ENCODE assay signal across 8 cellular contexts in the genomic region with DNA sequence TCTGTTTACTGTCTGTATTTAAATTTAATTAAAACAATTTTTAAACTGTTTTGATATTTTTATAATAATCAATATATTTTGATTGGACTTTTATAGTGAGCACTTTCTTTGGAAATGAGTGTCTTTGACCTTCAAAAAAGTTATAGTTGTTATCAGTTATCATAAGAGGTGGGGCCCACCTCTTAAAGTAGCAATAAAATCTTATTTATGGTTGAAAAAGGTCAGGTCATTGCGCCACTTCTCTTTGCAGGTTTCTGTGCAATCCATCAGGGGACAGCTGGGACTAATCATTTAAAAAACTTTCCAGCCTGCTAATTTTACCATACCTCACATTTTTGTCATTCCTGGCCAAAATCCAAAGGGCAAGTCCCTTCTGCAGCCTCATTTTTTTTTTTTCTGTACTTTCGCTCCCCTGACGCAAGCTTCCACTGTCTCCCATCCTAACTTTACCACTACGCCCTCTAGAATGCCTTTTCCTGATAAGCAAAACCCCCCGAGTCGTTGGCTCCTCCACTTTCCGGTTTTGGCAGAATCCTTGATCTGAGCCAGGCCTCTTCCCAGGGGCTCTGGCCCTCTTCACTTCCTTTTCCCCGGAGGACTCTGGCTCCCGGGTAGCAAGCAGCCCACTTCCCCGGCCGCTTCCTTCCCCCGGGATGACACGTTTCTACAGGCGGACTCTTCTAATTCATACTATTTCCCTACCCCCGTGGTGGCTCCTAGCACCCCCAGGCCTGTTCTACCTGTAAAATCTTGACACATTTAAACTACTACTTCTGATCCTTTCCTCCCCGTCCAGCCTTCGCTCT. TPM values are rescaled to one million over a fixed set of nuclear protein-coding genes. Genes with fewer than 3 reads are reported as not detected.
DNase-seq lines count a peak whose midpoint lies in the region; TF ChIP-seq lines count a peak whose summit lies in the region.

No MANE protein-coding gene starts in this region.

- H3K9ac ChIP-seq in HUES6 (ENCODE audit: low read length): peak overlapping the region; percentile 75
- peak overlapping the region; percentile 98 to 99 for H3K9ac ChIP-seq in duodenal mucosa (ENCODE audit: low read depth in 1 of 2, low read length in 2 of 2)

- WGBS in lower leg skin, 2 donors: 5 to 6% methylated on average over 17 of the region's 17 CpGs
- 4% methylated on average over 17 of the region's 17 CpGs for WGBS in suprapubic skin

- H3K27me3 ChIP-seq in HUES6 (ENCODE audit: control insufficient read depth, insufficient read depth, low read length): no peaks in the 10 kb centered on the region
- H3K27me3 ChIP-seq in duodenal mucosa (ENCODE audit: control insufficient read depth in 1 of 2, insufficient read depth in 2 of 2, low read length in 2 of 2): no peaks in the 10 kb centered on the region
- H3K27me3 ChIP-seq in suprapubic skin: no peaks in the 10 kb centered on the region

- H3K36me3 ChIP-seq in HUES6 (ENCODE audit: control insufficient read depth, insufficient read depth, low read length): peaks cover 5% of the 10 kb centered on the region; the same call in 1 of the 2 replicates
- no peaks in the 10 kb centered on the region for H3K36me3 ChIP-seq in duodenal mucosa (ENCODE audit: control insufficient read depth in 1 of 2, insufficient read depth in 2 of 2, low read length in 2 of 2)
- no peaks in the 10 kb centered on the region for H3K36me3 ChIP-seq in suprapubic skin

- peak overlapping the region; percentile 85 for H3K4me3 Mint-ChIP-seq in activated naive CD4-positive, alpha-beta T cell treated with anti-CD3 and anti-CD28 coated beads, Interleukin-2, amount 10 ng/mL, durations not matched to agents 7 days and 5 days

- TF ChIP-seq EP300 in suprapubic skin (IDR thresholded peaks at IDR 0.05): no peak

- CTCF ChIA-PET in activated naive CD4-positive, alpha-beta T cell treated with anti-CD3 and anti-CD28 coated beads, Interleukin-2, amount 10 ng/mL, durations not matched to agents 7 days and 5 days (lab: Charles Lee): no interaction called here

- H3K9me3 ChIP-seq in HUES6 (ENCODE audit: control insufficient read depth, insufficient read depth, low read depth, low read length): peaks cover 3% of the 10 kb centered on the region; the same call in 1 of the 2 replicates
- no peaks in the 10 kb centered on the region for H3K9me3 ChIP-seq in duodenal mucosa (ENCODE audit: control insufficient read depth in 1 of 2, low read length in 2 of 2)
- no peaks in the 10 kb centered on the region for H3K9me3 ChIP-seq in suprapubic skin

- H3K27ac ChIP-seq in HUES6 (ENCODE audit: low read depth, low read length) (peak overlapping the region; percentile 11; the same call in 1 of the 2 replicates), duodenal mucosa (ENCODE audit: low read depth, low read length) (peak overlapping the region; percentile 97), suprapubic skin (peak overlapping the region; percentile 97)

- in situ Hi-C loops in SK-MEL-5 (cut with HindIII; ENCODE audit: low pct_unique_long_range_greater_than_20kb, low sequenced_read_pairs): no loop called here

- peak overlapping the region; percentile 97 for H3K27ac Mint-ChIP-seq in activated naive CD4-positive, alpha-beta T cell treated with anti-CD3 and anti-CD28 coated beads, Interleukin-2, amount 10 ng/mL, durations not matched to agents 7 days and 5 days

- TF ChIP-seq POLR2A in lower leg skin (IDR thresholded peaks at IDR 0.05) (no peak), suprapubic skin (IDR thresholded peaks at IDR 0.05) (no peak)

- DNase-seq in activated naive CD4-positive, alpha-beta T cell treated with anti-CD3 and anti-CD28 coated beads, Interleukin-2, amount 10 ng/mL, durations not matched to agents 7 days and 5 days: no peak
- no peak for DNase-seq in activated naive CD4-positive, alpha-beta T cell treated with anti-CD3 and anti-CD28 coated beads, Interleukin-2, amount 50 U/mL, for 16 hours
- DNase-seq in SK-MEL-5 (ENCODE audit: low read depth, low spot score): peak; percentile 41
- DNase-seq in lower leg skin (ENCODE audit: low spot score in 2 of 2): no peak
- peak in 1 of 2 donors; percentile 74 for DNase-seq in suprapubic skin (ENCODE audit: low spot score in 2 of 2)
- no peak for DNase-seq in HT-29 (ENCODE audit: low spot score)

- peaks cover 17% of the 10 kb centered on the region for H3K36me3 Mint-ChIP-seq in activated naive CD4-positive, alpha-beta T cell treated with anti-CD3 and anti-CD28 coated beads, Interleukin-2, amount 10 ng/mL, durations not matched to agents 7 days and 5 days

- H3K9me3 Mint-ChIP-seq in activated naive CD4-positive, alpha-beta T cell treated with anti-CD3 and anti-CD28 coated beads, Interleukin-2, amount 10 ng/mL, durations not matched to agents 7 days and 5 days: no peaks in the 10 kb centered on the region

- H3K27me3 Mint-ChIP-seq in activated naive CD4-positive, alpha-beta T cell treated with anti-CD3 and anti-CD28 coated beads, Interleukin-2, amount 10 ng/mL, durations not matched to agents 7 days and 5 days: peaks cover 4% of the 10 kb centered on the region

- no peak for TF ChIP-seq CTCF in lower leg skin (IDR thresholded peaks at IDR 0.05)
- no peak for TF ChIP-seq CTCF in suprapubic skin (IDR thresholded peaks at IDR 0.05)

- H3K4me1 ChIP-seq in HUES6 (ENCODE audit: control insufficient read depth, insufficient read depth, low read length) (peaks cover 4% of the 10 kb centered on the region; the same call in 1 of the 2 replicates), duodenal mucosa (ENCODE audit: control insufficient read depth in 1 of 2, insufficient read depth in 2 of 2, low read length in 2 of 2) (peaks cover 5 to 11% of the 10 kb centered on the region in 2 donors), suprapubic skin (peaks cover 29% of the 10 kb centered on the region)

- H3K4me1 Mint-ChIP-seq in activated naive CD4-positive, alpha-beta T cell treated with anti-CD3 and anti-CD28 coated beads, Interleukin-2, amount 10 ng/mL, durations not matched to agents 7 days and 5 days: peaks cover 44% of the 10 kb centered on the region

- intact Hi-C loops in lower leg skin (cut with DNase I; ENCODE audit: low total_unique reads): no loop called here

- H3K4me3 ChIP-seq in HUES6 (ENCODE audit: low read depth, low read length): peak overlapping the region; percentile 87
- peak overlapping the region; percentile 86 to 99 for H3K4me3 ChIP-seq in duodenal mucosa (ENCODE audit: low read depth in 1 of 2, low read length in 2 of 2)
- peak overlapping the region; percentile 67 for H3K4me3 ChIP-seq in lower leg skin (ENCODE audit: low read depth, poor library complexity, severe bottlenecking)
- H3K4me3 ChIP-seq in suprapubic skin: peak overlapping the region; percentile 75

RNA-seq across cellular contexts. Expression of gene SEH1L, which starts 1.1 kb away (rescaled TPM):
- 24.3 and 31.5 TPM in 2 replicates for total RNA-seq in SK-MEL-5 (2014; rRNA removed; shearing (Covaris generic))
- 25.9 and 29.8 TPM in 2 replicates for polyA plus RNA-seq in SK-MEL-5 (2015; cell fraction: cytosol; rRNA removed)
- polyA plus RNA-seq in SK-MEL-5 (2015; cell fraction: nucleus; rRNA removed): 19.6 and 50.1 TPM in 2 replicates
- total RNA-seq in lower leg skin (10 to 100 TPM; 24.1 to 32.2 (median 26.1) TPM), suprapubic skin (10 to 100 TPM; 39.3 to 45.4 (median 42.8) TPM)
- total RNA-seq in HT-29 (2014; rRNA removed; shearing (Covaris generic)): 62.5 and 79.2 TPM in 2 replicates

RNA-seq across cellular contexts. Expression of gene CEP192, which starts 44.4 kb away (rescaled TPM):
- total RNA-seq in SK-MEL-5 (2014; rRNA removed; shearing (Covaris generic)): 21.8 and 22.4 TPM in 2 replicates
- 11.6 and 13.1 TPM in 2 replicates for polyA plus RNA-seq in SK-MEL-5 (2015; cell fraction: cytosol; rRNA removed)
- polyA plus RNA-seq in SK-MEL-5 (2015; cell fraction: nucleus; rRNA removed): 41.3 and 44.1 TPM in 2 replicates
- total RNA-seq in lower leg skin (10 to 100 TPM; 12.6 to 17.5 (median 14.8) TPM), suprapubic skin (10 to 100 TPM; 13.0 to 30.4 (median 18.8) TPM)
- total RNA-seq in HT-29 (2014; rRNA removed; shearing (Covaris generic)): 21.4 and 22.0 TPM in 2 replicates

Comparison
In these comparisons a context has a peak if more than half of its experiments do, and no peak if none do; other contexts are left out.
1. H3K27ac ChIP-seq: peak in every context shown above with its lines; median percentile 97 in duodenal mucosa; 97 in suprapubic skin; 11 in HUES6.